In the genomic region with DNA sequence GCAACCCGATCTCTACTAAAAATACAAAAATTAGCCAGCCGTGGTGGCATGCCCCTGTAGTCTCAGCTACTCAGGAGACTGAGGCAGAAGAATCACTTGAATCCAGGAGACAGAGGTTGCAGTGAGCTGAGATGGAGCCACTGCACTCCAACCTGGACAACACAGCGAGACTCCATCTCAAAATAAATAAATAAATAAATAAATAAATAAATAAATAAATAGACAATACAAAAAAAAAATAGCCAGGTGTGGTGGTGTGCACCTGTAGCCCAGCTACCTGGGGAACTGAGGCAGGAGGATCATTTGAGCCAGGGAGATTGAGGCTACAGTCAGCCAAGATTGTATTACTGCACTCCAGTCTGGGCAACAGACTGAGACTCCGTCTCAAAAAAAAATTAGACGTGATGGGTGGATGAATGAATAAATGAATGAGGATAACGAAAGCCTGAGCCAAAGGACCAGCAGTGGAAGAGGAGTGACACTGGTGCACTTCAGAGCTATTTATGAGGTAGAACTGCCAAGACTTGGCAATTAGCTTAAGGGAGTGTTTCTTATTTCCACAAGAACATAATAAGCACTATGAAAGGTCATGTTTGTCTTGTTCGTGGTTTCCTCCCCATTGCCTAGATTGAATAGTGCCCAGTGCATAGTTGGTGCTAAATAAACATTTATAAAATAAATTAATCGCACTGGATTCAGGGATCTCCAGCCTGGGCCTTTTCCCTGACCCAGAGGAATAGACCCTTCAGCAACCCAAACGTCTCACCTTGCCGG, we compare ENCODE assay signal across 1 cellular context.
TF ChIP-seq lines count a peak whose summit lies in the region.

No MANE protein-coding gene starts in this region.

TF ChIP-seq in HEK293, 187 proteins besides CTCF, POLR2A, EP300 and RAD21 (continued from another document and continues in another):
- TF ChIP-seq ZNF521 (tag by site-specific recombination; IDR thresholded peaks at IDR 0.05) (no peak), MZF1 (tag by site-specific recombination; IDR thresholded peaks at IDR 0.05; ENCODE audit: borderline replicate concordance) (no peak), ZBTB7A (tag by site-specific recombination; IDR thresholded peaks at IDR 0.05; ENCODE audit: low read depth) (no peak), ZNF335 (tag by site-specific recombination; conservative IDR thresholded peaks at IDR 0.05) (no peak), SP2 (tag by site-specific recombination; IDR thresholded peaks at IDR 0.05) (no peak), ZNF19 (tag by site-specific recombination; IDR thresholded peaks at IDR 0.05; ENCODE audit: low read depth) (no peak), ZNF707 (tag by site-specific recombination; IDR thresholded peaks at IDR 0.05) (no peak), ZNF571 (tag by site-specific recombination; IDR thresholded peaks at IDR 0.05) (no peak), PRDM10 (tag by site-specific recombination; IDR thresholded peaks at IDR 0.05) (no peak), ZBTB17 (tag by site-specific recombination; IDR thresholded peaks at IDR 0.05) (no peak), ZNF560 (tag by site-specific recombination; IDR thresholded peaks at IDR 0.05; ENCODE audit: borderline replicate concordance) (no peak), ZNF747 (tag by site-specific recombination; IDR thresholded peaks at IDR 0.05) (no peak), ZNF155 (tag by site-specific recombination; IDR thresholded peaks at IDR 0.05) (no peak), ZNF645 (tag by site-specific recombination; IDR thresholded peaks at IDR 0.05) (no peak), ZNF302 (tag by site-specific recombination; IDR thresholded peaks at IDR 0.05; ENCODE audit: low read depth) (no peak), ZSCAN18 (tag by site-specific recombination; IDR thresholded peaks at IDR 0.05) (no peak), ZNF324 (tag by site-specific recombination; IDR thresholded peaks at IDR 0.05) (no peak), ZNF513 (tag by site-specific recombination; IDR thresholded peaks at IDR 0.05) (no peak), ZSCAN23 (tag by site-specific recombination; IDR thresholded peaks at IDR 0.05) (no peak), ZNF202 (tag by site-specific recombination; IDR thresholded peaks at IDR 0.05; ENCODE audit: borderline replicate concordance) (peak; percentile 91), ZNF211 (tag by site-specific recombination; IDR thresholded peaks at IDR 0.05; ENCODE audit: low read depth) (no peak), ZNF785 (tag by site-specific recombination; IDR thresholded peaks at IDR 0.05) (no peak), ZNF76 (tag by site-specific recombination; IDR thresholded peaks at IDR 0.05; ENCODE audit: borderline replicate concordance, low read depth) (no peak), ZNF549 (tag by site-specific recombination; IDR thresholded peaks at IDR 0.05) (no peak), ZNF114 (tag by site-specific recombination; IDR thresholded peaks at IDR 0.05) (no peak), BCL11B (tag by site-specific recombination; IDR thresholded peaks at IDR 0.05; ENCODE audit: low read depth) (no peak), ZNF112 (tag by site-specific recombination; IDR thresholded peaks at IDR 0.05) (no peak), ZNF544 (tag by site-specific recombination; IDR thresholded peaks at IDR 0.05) (no peak), REPIN1 (tag by site-specific recombination; IDR thresholded peaks at IDR 0.05; ENCODE audit: low read depth) (no peak), ZNF530 (tag by site-specific recombination; IDR thresholded peaks at IDR 0.05; ENCODE audit: low read depth) (no peak), ZNF426 (tag by site-specific recombination; IDR thresholded peaks at IDR 0.05) (peak; percentile 62), ZXDB (tag by site-specific recombination; IDR thresholded peaks at IDR 0.05) (0 out of 2 replicates have a peak, but pooled peaks have one; percentile 57), ZNF223 (tag by site-specific recombination; IDR thresholded peaks at IDR 0.05) (no peak), ZNF558 (tag by site-specific recombination; IDR thresholded peaks at IDR 0.05) (no peak), BCL11A (tag by site-specific recombination; IDR thresholded peaks at IDR 0.05; ENCODE audit: low read depth) (no peak), ZBTB20 (tag by site-specific recombination; IDR thresholded peaks at IDR 0.05) (no peak), ZNF23 (tag by site-specific recombination; IDR thresholded peaks at IDR 0.05; ENCODE audit: borderline replicate concordance) (no peak), ZNF140 (tag by site-specific recombination; IDR thresholded peaks at IDR 0.05) (peak; percentile 91), TCF7L2 (IDR thresholded peaks at IDR 0.05; ENCODE audit: borderline replicate concordance, low read depth, low read length) (no peak), ZNF654 (tag by site-specific recombination; IDR thresholded peaks at IDR 0.05; ENCODE audit: low read depth) (peak; percentile 47), ZNF362 (tag by site-specific recombination; IDR thresholded peaks at IDR 0.05) (no peak), ZNF792 (tag by site-specific recombination; IDR thresholded peaks at IDR 0.05) (no peak), ZNF37A (tag by site-specific recombination; IDR thresholded peaks at IDR 0.05) (no peak), ZFHX2 (tag by site-specific recombination; conservative IDR thresholded peaks at IDR 0.05) (no peak), ZNF585B (tag by site-specific recombination; IDR thresholded peaks at IDR 0.05) (no peak), ZNF138 (tag by site-specific recombination; IDR thresholded peaks at IDR 0.05; ENCODE audit: borderline replicate concordance) (no peak), ZNF266 (tag by site-specific recombination; IDR thresholded peaks at IDR 0.05; ENCODE audit: low read depth) (peak; percentile 82), SCRT2 (tag by site-specific recombination; IDR thresholded peaks at IDR 0.05) (no peak), ZNF776 (tag by site-specific recombination; IDR thresholded peaks at IDR 0.05; ENCODE audit: borderline replicate concordance) (no peak)
- TF ChIP-seq, protein P1, sequence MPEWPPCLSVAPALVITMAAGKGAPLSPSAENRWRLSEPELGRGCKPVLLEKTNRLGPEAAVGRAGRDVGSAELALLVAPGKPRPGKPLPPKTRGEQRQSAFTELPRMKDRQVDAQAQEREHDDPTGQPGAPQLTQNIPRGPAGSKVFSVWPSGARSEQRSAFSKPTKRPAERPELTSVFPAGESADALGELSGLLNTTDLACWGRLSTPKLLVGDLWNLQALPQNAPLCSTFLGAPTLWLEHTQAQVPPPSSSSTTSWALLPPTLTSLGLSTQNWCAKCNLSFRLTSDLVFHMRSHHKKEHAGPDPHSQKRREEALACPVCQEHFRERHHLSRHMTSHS (tag by site-specific recombination; IDR thresholded peaks at IDR 0.05), result no peak
- TF ChIP-seq, protein P2, sequence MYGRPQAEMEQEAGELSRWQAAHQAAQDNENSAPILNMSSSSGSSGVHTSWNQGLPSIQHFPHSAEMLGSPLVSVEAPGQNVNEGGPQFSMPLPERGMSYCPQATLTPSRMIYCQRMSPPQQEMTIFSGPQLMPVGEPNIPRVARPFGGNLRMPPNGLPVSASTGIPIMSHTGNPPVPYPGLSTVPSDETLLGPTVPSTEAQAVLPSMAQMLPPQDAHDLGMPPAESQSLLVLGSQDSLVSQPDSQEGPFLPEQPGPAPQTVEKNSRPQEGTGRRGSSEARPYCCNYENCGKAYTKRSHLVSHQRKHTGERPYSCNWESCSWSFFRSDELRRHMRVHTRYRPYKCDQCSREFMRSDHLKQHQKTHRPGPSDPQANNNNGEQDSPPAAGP (tag by site-specific recombination; IDR thresholded peaks at IDR 0.05), result no peak
- TF ChIP-seq, protein P3, sequence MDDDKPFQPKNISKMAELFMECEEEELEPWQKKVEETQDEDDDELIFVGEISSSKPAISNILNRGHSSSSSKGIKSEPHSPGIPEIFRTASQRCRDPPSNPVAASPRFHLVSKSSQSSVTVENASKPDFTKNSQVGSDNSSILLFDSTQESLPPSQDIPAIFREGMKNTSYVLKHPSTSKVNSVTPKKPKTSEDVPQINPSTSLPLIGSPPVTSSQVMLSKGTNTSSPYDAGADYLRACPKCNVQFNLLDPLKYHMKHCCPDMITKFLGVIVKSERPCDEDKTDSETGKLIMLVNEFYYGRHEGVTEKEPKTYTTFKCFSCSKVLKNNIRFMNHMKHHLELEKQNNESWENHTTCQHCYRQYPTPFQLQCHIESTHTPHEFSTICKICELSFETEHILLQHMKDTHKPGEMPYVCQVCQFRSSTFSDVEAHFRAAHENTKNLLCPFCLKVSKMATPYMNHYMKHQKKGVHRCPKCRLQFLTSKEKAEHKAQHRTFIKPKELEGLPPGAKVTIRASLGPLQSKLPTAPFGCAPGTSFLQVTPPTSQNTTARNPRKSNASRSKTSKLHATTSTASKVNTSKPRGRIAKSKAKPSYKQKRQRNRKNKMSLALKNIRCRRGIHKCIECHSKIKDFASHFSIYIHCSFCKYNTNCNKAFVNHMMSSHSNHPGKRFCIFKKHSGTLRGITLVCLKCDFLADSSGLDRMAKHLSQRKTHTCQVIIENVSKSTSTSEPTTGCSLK (tag by site-specific recombination; IDR thresholded peaks at IDR 0.05), result no peak
- TF ChIP-seq, protein P4, sequence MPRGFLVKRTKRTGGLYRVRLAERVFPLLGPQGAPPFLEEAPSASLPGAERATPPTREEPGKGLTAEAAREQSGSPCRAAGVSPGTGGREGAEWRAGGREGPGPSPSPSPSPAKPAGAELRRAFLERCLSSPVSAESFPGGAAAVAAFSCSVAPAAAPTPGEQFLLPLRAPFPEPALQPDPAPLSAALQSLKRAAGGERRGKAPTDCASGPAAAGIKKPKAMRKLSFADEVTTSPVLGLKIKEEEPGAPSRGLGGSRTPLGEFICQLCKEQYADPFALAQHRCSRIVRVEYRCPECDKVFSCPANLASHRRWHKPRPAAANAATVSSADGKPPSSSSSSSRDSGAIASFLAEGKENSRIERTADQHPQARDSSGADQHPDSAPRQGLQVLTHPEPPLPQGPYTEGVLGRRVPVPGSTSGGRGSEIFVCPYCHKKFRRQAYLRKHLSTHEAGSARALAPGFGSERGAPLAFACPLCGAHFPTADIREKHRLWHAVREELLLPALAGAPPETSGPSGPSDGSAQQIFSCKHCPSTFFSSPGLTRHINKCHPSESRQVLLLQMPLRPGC (tag by site-specific recombination; IDR thresholded peaks at IDR 0.05), result no peak
